In the genomic region with DNA sequence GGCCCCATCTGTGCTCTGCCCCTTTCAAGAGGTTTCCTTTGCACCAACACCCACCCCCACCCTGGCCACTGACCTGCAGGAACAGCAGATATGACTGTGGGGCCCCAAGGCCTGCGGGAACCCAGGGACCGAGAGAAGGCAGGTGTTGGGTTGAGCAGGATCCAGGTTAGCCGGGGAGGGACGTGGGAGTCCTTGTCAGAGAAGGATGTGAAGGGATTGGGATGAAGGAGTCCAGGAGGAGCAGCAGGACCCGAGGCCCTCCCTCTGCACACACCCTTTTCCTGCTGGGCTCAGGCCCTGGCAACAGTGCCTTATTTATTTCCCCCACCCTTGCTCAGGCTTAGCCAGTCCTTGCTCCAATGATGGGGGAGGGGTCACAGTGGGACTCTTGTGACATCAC, we compare ENCODE assay signal across 19 cellular contexts.
"Had no signal": no experiment of that assay in that cellular context is flagged by ENCODE, and none has a peak within 500 bp of the region (broad histone marks: within the 10 kb centered on the region; RNA-seq: fewer than 3 reads in every experiment).

No MANE protein-coding gene starts in this region.

- H3K27ac ChIP-seq: coronary artery, dorsolateral prefrontal cortex, esophagus muscularis mucosa, gastrocnemius medialis, heart right ventricle, left lung, lower lobe of right lung had no signal

- H3K27me3 ChIP-seq: esophagus muscularis mucosa, gastrocnemius medialis, heart right ventricle, left lung had no signal

- H3K4me3 ChIP-seq: coronary artery, dorsolateral prefrontal cortex, esophagus muscularis mucosa, gastrocnemius medialis, heart right ventricle, left lung, lower lobe of right lung had no signal

- DNase-seq: dermis blood vessel endothelial cell; dorsolateral prefrontal cortex; effector CD4-positive, alpha-beta T cell; effector memory CD4-positive, alpha-beta T cell; foreskin melanocyte; gastrocnemius medialis; glutamatergic neuron; head of caudate nucleus; heart right ventricle; hippocampal formation; left cardiac atrium; left lung; left ventricle myocardium superior; lower lobe of right lung; mesenchymal stem cell; midbrain; naive thymus-derived CD4-positive, alpha-beta T cell had no signal

- H3K9me3 ChIP-seq: esophagus muscularis mucosa, gastrocnemius medialis, heart right ventricle, left lung, lower lobe of right lung had no signal

- H3K4me1 ChIP-seq: gastrocnemius medialis, heart right ventricle, left lung, lower lobe of right lung had no signal

- H3K36me3 ChIP-seq: esophagus muscularis mucosa, gastrocnemius medialis, heart right ventricle, left lung, lower lobe of right lung had no signal

- ATAC-seq: gastrocnemius medialis; heart right ventricle; left cardiac atrium; left lung; left ventricle myocardium superior; naive thymus-derived CD4-positive, alpha-beta T cell had no signal
